In the genomic region with DNA sequence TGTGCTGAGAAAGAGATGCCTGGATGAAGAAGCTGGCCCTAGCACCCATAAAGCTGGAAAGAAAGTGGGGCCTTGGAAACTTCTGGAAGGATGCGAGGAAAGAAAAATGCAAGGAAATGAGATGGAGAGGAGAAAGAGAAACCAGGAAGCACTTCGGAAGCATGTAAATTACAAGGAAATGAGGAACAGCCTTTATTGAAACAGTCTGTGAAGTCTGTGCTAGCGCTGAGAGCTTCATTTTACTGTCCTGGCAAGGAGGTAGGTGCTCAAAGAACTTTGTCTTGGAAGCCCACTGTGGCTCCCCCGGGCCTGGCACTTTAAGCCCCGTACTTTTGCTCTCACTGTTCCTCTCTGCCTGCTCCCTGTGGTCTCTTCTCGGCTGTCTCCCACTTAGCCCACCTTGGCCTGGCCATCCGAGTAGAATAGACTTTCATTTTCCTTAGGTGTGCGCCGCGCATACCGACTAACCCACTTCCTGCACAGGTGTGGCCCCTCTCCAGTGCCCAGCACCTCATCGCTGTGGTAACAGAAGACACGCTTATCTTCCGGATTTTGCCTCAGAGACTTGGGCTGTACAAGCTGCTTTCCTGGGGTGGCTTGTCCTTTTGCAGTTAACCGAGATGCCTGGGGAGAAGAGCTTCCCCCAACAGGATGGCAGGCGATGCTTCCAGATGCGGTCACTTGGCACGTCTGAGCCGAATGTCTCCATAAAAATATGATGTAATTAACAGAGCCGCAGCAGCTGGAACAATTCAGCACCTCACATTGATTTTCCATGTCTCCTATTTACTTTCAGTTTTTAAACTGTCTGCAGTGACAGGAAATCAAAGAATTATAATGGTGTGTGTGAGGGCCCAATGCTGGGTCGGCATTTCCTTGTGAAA, we compare ENCODE assay signal across 8 cellular contexts.
DNase-seq lines count a peak whose midpoint lies in the region; ATAC-seq, FAIRE-seq and TF ChIP-seq lines count a peak whose summit lies in the region.

No MANE protein-coding gene starts in this region.

- peak overlapping the region; percentile 53 for H3K4me3 ChIP-seq in AG10803 (ENCODE audit: low read length)
- H3K4me3 ChIP-seq in Jurkat, Clone E6-1 (ENCODE audit: low read length), result peak overlapping the region; percentile 38
- no peak overlapping the region for H3K4me3 ChIP-seq in thyroid gland (replicated peaks in 1 of 3)

- ATAC-seq in GM19328 (IDR thresholded peaks at IDR 0.05; ENCODE audit: unreplicated experiment), result peak; percentile 78
- peak; percentile 70 for ATAC-seq in activated T-helper 17 cell treated with anti-CD3 and anti-CD28 coated beads, Interleukin-2, amount 50 U/mL, for 72 hours (replicated peaks)

- no peak for TF ChIP-seq CTCF in AG10803 (conservative IDR thresholded peaks at IDR 0.05; ENCODE audit: low read length)
- no peak for TF ChIP-seq CTCF in thyroid gland (IDR thresholded peaks at IDR 0.05)

- 70 to 77% methylated on average over 21 of the region's 21 CpGs for WGBS in thyroid gland, 2 donors

- DNase-seq in AG10803 (ENCODE audit: low read depth), result peak; percentile 49
- peak; percentile 79 for DNase-seq in Jurkat, Clone E6-1 (ENCODE audit: low read depth, low spot score)
- DNase-seq in lung microvascular endothelial cell (ENCODE audit: low read depth in 2 of 2), result peak; percentile 26 to 39
- DNase-seq in urothelium cell line (ENCODE audit: low spot score), result peak; percentile 7
- DNase-seq in thyroid gland, result no peak
- DNase-seq in NCI-H2227 treated with DMSO at 0.1 percent for 48 hours (lab: John Stamatoyannopoulos, UW), result no peak

- H3K4me1 Mint-ChIP-seq in activated T-helper 17 cell treated with anti-CD3 and anti-CD28 coated beads, Interleukin-2, amount 50 U/mL, for 72 hours, result peaks cover 15% of the 10 kb centered on the region

- H3K36me3 Mint-ChIP-seq in activated T-helper 17 cell treated with anti-CD3 and anti-CD28 coated beads, Interleukin-2, amount 50 U/mL, for 72 hours (ENCODE audit: low read depth), result no peaks in the 10 kb centered on the region

- TF ChIP-seq POLR2A in thyroid gland (IDR thresholded peaks at IDR 0.05), result no peak

- no peaks in the 10 kb centered on the region for H3K9me3 Mint-ChIP-seq in activated T-helper 17 cell treated with anti-CD3 and anti-CD28 coated beads, Interleukin-2, amount 50 U/mL, for 72 hours

- peak overlapping the region; percentile 51 for H3K27ac Mint-ChIP-seq in activated T-helper 17 cell treated with anti-CD3 and anti-CD28 coated beads, Interleukin-2, amount 50 U/mL, for 72 hours

- peaks cover 4% of the 10 kb centered on the region for H3K27me3 Mint-ChIP-seq in activated T-helper 17 cell treated with anti-CD3 and anti-CD28 coated beads, Interleukin-2, amount 50 U/mL, for 72 hours

- H3K27me3 ChIP-seq in thyroid gland, result no peaks in the 10 kb centered on the region

- intact Hi-C loops in thyroid gland (cut with DNase I), result no loop called here

- peak overlapping the region; percentile 79 for H3K4me3 Mint-ChIP-seq in activated T-helper 17 cell treated with anti-CD3 and anti-CD28 coated beads, Interleukin-2, amount 50 U/mL, for 72 hours

- no peaks in the 10 kb centered on the region for H3K9me3 ChIP-seq in thyroid gland

- no peaks in the 10 kb centered on the region for H3K36me3 ChIP-seq in thyroid gland

- peak overlapping the region in 1 of 3 donors; percentile 37 for H3K27ac ChIP-seq in thyroid gland

- peaks cover 0 to 5% of the 10 kb centered on the region in 2 donors for H3K4me1 ChIP-seq in thyroid gland

- no peak for FAIRE-seq in urothelium cell line (lab: Jason Lieb, UNC)

Comparison
In these comparisons a context has a peak if more than half of its experiments do, and no peak if none do; other contexts are left out.
1. DNase-seq: peak in AG10803 (single experiment), Jurkat, Clone E6-1 (single experiment), lung microvascular endothelial cell (2 of 2) and urothelium cell line (single experiment); none in thyroid gland (0 of 2) and NCI-H2227 treated with DMSO at 0.1 percent for 48 hours (single experiment).
2. H3K4me3 ChIP-seq: peak in AG10803 (single experiment) and Jurkat, Clone E6-1 (single experiment); none in thyroid gland (0 of 3).